In the genomic region with DNA sequence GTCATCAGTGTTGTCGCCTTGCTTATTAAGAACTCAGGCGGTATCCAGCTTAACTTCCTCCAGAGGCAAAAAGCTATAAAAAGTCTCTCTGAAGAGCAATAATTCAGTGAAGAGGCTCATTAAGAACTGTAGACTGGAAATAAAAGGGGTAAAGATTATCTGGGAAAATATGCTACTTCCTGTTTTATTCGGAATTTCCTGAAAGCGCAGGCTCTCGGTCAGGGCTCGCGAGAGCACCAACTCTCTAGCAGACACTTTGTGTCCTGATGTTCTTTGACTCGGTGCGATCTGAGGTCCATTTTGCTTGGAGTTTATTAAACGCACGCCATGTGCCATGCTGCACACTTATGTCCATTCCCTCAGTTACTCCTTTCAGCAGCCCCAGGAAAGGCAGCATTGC, we compare ENCODE assay signal across 16 cellular contexts.
DNase-seq lines count a peak whose midpoint lies in the region; ATAC-seq and TF ChIP-seq lines count a peak whose summit lies in the region.
"Had no signal": no experiment of that assay in that cellular context is flagged by ENCODE, and none has a peak within 500 bp of the region (broad histone marks: within the 10 kb centered on the region; RNA-seq: fewer than 3 reads in every experiment).

No MANE protein-coding gene starts in this region.

- H3K4me3 ChIP-seq in ascending aorta (no peak overlapping the region), spleen (peak overlapping the region in 1 of 8 donors; percentile 13)

- H3K4me1 Mint-ChIP-seq in mesothelial cell of epicardium = peaks cover 23% of the 10 kb centered on the region

- H3K4me3 Mint-ChIP-seq in mesothelial cell of epicardium = no peak overlapping the region
- H3K4me3 Mint-ChIP-seq: B cell; CD8-positive, alpha-beta T cell; H9 had no signal

- H3K4me1 ChIP-seq in ascending aorta (peaks cover 9 to 55% of the 10 kb centered on the region in 2 donors), spleen (peaks cover 0 to 13% (median 2%) of the 10 kb centered on the region in 6 donors)

- peak overlapping the region; percentile 73 for H3K27ac Mint-ChIP-seq in mesothelial cell of epicardium
- H3K27ac Mint-ChIP-seq: B cell; CD8-positive, alpha-beta T cell; H9 had no signal

- H3K27me3 ChIP-seq in ascending aorta = no peaks in the 10 kb centered on the region
- no peaks in the 10 kb centered on the region for H3K27me3 ChIP-seq in spleen (replicated peaks in 1 of 7)
- H3K27me3 ChIP-seq: BLaER1 treated with 17β-estradiol and CSF1 and Interleukin-3, amounts not matched to agents 10 nM and 100 nM had no signal

- intact Hi-C loops in Right ventricle myocardium superior (cut with DNase I) (no loop called here), left cardiac atrium (cut with DNase I) (loop anchor here in 1 of 2 donors (10.0 kb wide), 1 partner anchor 51 kb away; no protein-coding TSS in a partner anchor), ascending aorta (cut with DNase I) (no loop called here), spleen (cut with DNase I; ENCODE audit: low total_unique reads) (no loop called here)

- ATAC-seq in Right ventricle myocardium superior (ENCODE audit: poor library complexity) = peak; percentile 19
- no peak for ATAC-seq in left cardiac atrium
- ATAC-seq: CD8-positive, alpha-beta T cell had no signal

- H3K9me3 ChIP-seq in ascending aorta = no peaks in the 10 kb centered on the region
- H3K9me3 ChIP-seq in spleen = peaks cover 0 to 16% (median 0%) of the 10 kb centered on the region in 8 donors

- 68 to 86% (median 77%) methylated on average over 11 of the region's 11 CpGs for WGBS in spleen, 5 donors

- no peak for TF ChIP-seq POLR2A in spleen (IDR thresholded peaks at IDR 0.05)

- peaks cover 16 to 18% of the 10 kb centered on the region in 2 donors for H3K36me3 ChIP-seq in ascending aorta
- H3K36me3 ChIP-seq in spleen = peaks cover 0 to 53% (median 17%) of the 10 kb centered on the region in 6 donors

- peaks cover 9% of the 10 kb centered on the region for H3K9me3 Mint-ChIP-seq in mesothelial cell of epicardium
- H3K9me3 Mint-ChIP-seq: CD8-positive, alpha-beta T cell had no signal

- H3K27me3 Mint-ChIP-seq in mesothelial cell of epicardium (ENCODE audit: low read depth) = no peaks in the 10 kb centered on the region
- H3K27me3 Mint-ChIP-seq: B cell had no signal

- DNase-seq in Right ventricle myocardium superior (no peak), left cardiac atrium (no peak), ascending aorta (ENCODE audit: low spot score in 2 of 2) (no peak), mesothelial cell of epicardium (ENCODE audit: low spot score in 2 of 2, unreplicated experiment in 2 of 2) (no peak), spleen (no peak), NCI-H526 treated with DMSO at 0.1 percent for 48 hours (lab: John Stamatoyannopoulos, UW) (no peak)
- no peak for DNase-seq in stimulated activated CD8-positive, alpha-beta memory T cell treated with anti-CD3 and anti-CD28 coated beads, Interleukin-4, amount 100 ng/mL, for 48 hours
- DNase-seq in stimulated activated CD4-positive, alpha-beta T cell treated with anti-CD3 and anti-CD28 coated beads, Interleukin-1b, Interleukin-23, amount 100 ng/mL, for 48 hours = no peak
- DNase-seq: 8988T; Calu3; CD8-positive, alpha-beta T cell; DMS79 treated with DMSO at 0.1 percent for 48 hours; GF-D8; H9 had no signal

- peaks cover 63% of the 10 kb centered on the region for H3K36me3 Mint-ChIP-seq in mesothelial cell of epicardium

- H3K27ac ChIP-seq in ascending aorta = peak overlapping the region; percentile 36 to 49
- peak overlapping the region in 7 of 8 donors; percentile 29 to 55 (median 45) for H3K27ac ChIP-seq in spleen
- H3K27ac ChIP-seq: BLaER1 treated with 17β-estradiol and CSF1 and Interleukin-3, amounts not matched to agents 10 nM and 100 nM had no signal

- TF ChIP-seq CTCF in ascending aorta (IDR thresholded peaks at IDR 0.05) = no peak
- TF ChIP-seq CTCF in mesothelial cell of epicardium (IDR thresholded peaks at IDR 0.05; ENCODE audit: unreplicated experiment) = no peak
- TF ChIP-seq CTCF in spleen (IDR thresholded peaks at IDR 0.05 in 8 of 11, conservative IDR thresholded peaks at IDR 0.05 in 3 of 11) = no peak
